ENCODE assay signal across 17 cellular contexts in genomic region chr4:14157262-14157661, GRCh38.
DNase-seq lines count a peak whose midpoint lies in the region; ATAC-seq and TF ChIP-seq lines count a peak whose summit lies in the region.
"Had no signal": no experiment of that assay in that cellular context is flagged by ENCODE, and none has a peak within 500 bp of the region (broad histone marks: within the 10 kb centered on the region; RNA-seq: fewer than 3 reads in every experiment).

No MANE protein-coding gene starts in this region.

- no peak overlapping the region for H3K27ac ChIP-seq in colonic mucosa
- H3K27ac ChIP-seq: SJCRH30 had no signal

- no peaks in the 10 kb centered on the region for H3K9me3 ChIP-seq in colonic mucosa
- H3K9me3 ChIP-seq: mucosa of descending colon, SJCRH30 had no signal

- ATAC-seq in GM19023 (IDR thresholded peaks at IDR 0.05; ENCODE audit: unreplicated experiment) (peak; percentile 27), HG02610 (IDR thresholded peaks at IDR 0.05; ENCODE audit: unreplicated experiment) (peak; percentile 54), HG03159 (IDR thresholded peaks at IDR 0.05; ENCODE audit: unreplicated experiment) (peak; percentile 62)
- ATAC-seq: activated CD8-positive, alpha-beta memory T cell treated with anti-CD3 and anti-CD28 coated beads, Interleukin-2, amount 10 ng/mL, durations not matched to agents 7 days and 5 days; mucosa of descending colon had no signal

- no peak for TF ChIP-seq CTCF in colonic mucosa (IDR thresholded peaks at IDR 0.05)

- no peaks in the 10 kb centered on the region for H3K36me3 ChIP-seq in colonic mucosa
- H3K36me3 ChIP-seq: SJCRH30 had no signal

- H3K27me3 ChIP-seq in colonic mucosa, result no peaks in the 10 kb centered on the region
- H3K27me3 ChIP-seq: SJCRH30 had no signal

- H3K4me1 ChIP-seq in colonic mucosa, result no peaks in the 10 kb centered on the region
- H3K4me1 ChIP-seq: SJCRH30 had no signal

- DNase-seq in G401 (ENCODE audit: low spot score) (peak; percentile 30), T-helper 9 cell (no peak), NCI-H446 treated with DMSO at 0.1 percent for 48 hours (lab: John Stamatoyannopoulos, UW) (no peak), colonic mucosa (no peak)
- no peak for DNase-seq in stimulated activated CD4-positive, alpha-beta T cell treated with anti-CD3 and anti-CD28 coated beads, Interleukin-4, amount 100 ng/mL, for 24 hours
- DNase-seq: activated CD8-positive, alpha-beta memory T cell treated with anti-CD3 and anti-CD28 coated beads, Interleukin-2, amount 10 ng/mL, durations not matched to agents 7 days and 5 days; activated naive CD4-positive, alpha-beta T cell treated with anti-CD3 and anti-CD28 coated beads, Interleukin-2, amount 50 U/mL, for 16 hours; GF-D8; kidney; mucosa of descending colon; NCI-H187 treated with DMSO at 0.1 percent for 48 hours; SJCRH30; stimulated activated CD8-positive, alpha-beta memory T cell treated with anti-CD3 and anti-CD28 coated beads, Interleukin-4, amount 100 ng/mL, for 48 hours; trophoblast cell had no signal

- no peak overlapping the region for H3K4me3 ChIP-seq in colonic mucosa
- H3K4me3 ChIP-seq: mucosa of descending colon, SJCRH30 had no signal

- in situ Hi-C loops in G401 (cut with HindIII; ENCODE audit: low sequenced_read_pairs), result no loop called here

- H3K9ac ChIP-seq in colonic mucosa (ENCODE audit: low read depth in 2 of 2, low read length in 2 of 2), result no peak overlapping the region

- intact Hi-C loops in colonic mucosa (cut with DNase I), result no loop called here
